In the genomic region with DNA sequence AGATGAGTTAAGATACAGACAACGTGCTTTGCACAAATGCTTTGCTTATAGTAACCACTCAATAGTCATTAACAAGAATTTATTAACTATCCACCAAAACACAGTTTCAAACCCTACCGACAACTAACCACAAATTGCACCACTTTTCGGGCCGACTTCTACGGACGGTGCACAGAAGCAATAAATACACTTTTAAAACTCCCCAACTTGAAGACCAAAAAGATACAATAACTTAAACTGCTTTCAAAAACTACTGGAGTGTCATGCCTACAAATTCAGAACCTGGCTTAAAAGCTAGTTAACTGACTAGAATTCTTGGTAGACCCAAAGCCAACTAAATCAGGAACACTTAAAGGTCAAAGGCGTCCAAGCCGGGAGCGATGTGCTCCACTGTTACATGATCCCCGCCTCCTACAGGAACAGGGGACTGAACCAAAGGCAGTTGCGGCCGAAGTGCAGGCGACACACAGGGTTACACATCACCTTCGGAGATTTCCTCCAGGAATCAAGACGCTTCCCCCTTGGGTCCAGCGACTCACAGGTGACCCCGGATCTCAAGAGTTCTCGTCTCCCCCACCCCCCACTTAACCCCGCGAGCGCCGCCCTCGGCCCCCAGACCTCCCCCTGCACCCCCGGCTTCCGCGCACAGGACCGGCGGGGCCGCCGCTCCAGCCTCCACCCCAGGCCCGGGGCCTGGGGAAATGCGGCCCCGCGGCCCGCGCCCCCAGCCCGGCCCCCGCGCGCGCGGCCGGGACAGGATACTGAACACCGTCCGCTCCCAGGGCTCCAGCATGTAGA, we compare ENCODE assay signal across 8 cellular contexts. TPM values are rescaled to one million over a fixed set of nuclear protein-coding genes. Genes with fewer than 3 reads are reported as not detected.
DNase-seq lines count a peak whose midpoint lies in the region; ATAC-seq and TF ChIP-seq lines count a peak whose summit lies in the region.

No MANE protein-coding gene starts in this region.

- H3K36me3 ChIP-seq in BE2C (peaks cover 5% of the 10 kb centered on the region; the same call in 1 of the 2 replicates), neural progenitor cell (no peaks in the 10 kb centered on the region), vagina (no peaks in the 10 kb centered on the region)

- peaks cover 28% of the 10 kb centered on the region for H3K4me1 Mint-ChIP-seq in activated T-helper 1 cell treated with anti-CD3 and anti-CD28 coated beads, Interleukin-12 subunit alpha, Interleukin-12 subunit beta, Interleukin-2, Interleukin-4 antibody, amounts not matched to agents 30 ng/mL and 10 ng/mL and 1 ng/mL, durations not matched to agents 14 hours and 24 hours and 36 hours (ENCODE audit: low read depth)
- peaks cover 28% of the 10 kb centered on the region for H3K4me1 Mint-ChIP-seq in neural progenitor cell

- peak overlapping the region; percentile 90 for H3K4me3 Mint-ChIP-seq in activated T-helper 1 cell treated with anti-CD3 and anti-CD28 coated beads, Interleukin-12 subunit alpha, Interleukin-12 subunit beta, Interleukin-2, Interleukin-4 antibody, amounts not matched to agents 30 ng/mL and 10 ng/mL and 1 ng/mL, durations not matched to agents 14 hours and 24 hours and 36 hours
- peak overlapping the region; percentile 90 for H3K4me3 Mint-ChIP-seq in neural progenitor cell

- H3K27me3 ChIP-seq in BE2C: no peaks in the 10 kb centered on the region
- no peaks in the 10 kb centered on the region for H3K27me3 ChIP-seq in neural progenitor cell
- H3K27me3 ChIP-seq in vagina: no peaks in the 10 kb centered on the region

- H2AFZ ChIP-seq in neural progenitor cell (replicated peaks): no peak overlapping the region

- TF ChIP-seq CTCF in BE2C (IDR thresholded peaks at IDR 0.05; ENCODE audit: low read depth, low read length) (no peak), foreskin fibroblast (IDR thresholded peaks at IDR 0.05; ENCODE audit: low read depth, low read length) (no peak), neural progenitor cell (IDR thresholded peaks at IDR 0.05) (no peak), vagina (IDR thresholded peaks at IDR 0.05) (no peak)

- H3K9me3 Mint-ChIP-seq in activated T-helper 1 cell treated with anti-CD3 and anti-CD28 coated beads, Interleukin-12 subunit alpha, Interleukin-12 subunit beta, Interleukin-2, Interleukin-4 antibody, amounts not matched to agents 30 ng/mL and 10 ng/mL and 1 ng/mL, durations not matched to agents 14 hours and 24 hours and 36 hours: no peaks in the 10 kb centered on the region
- H3K9me3 Mint-ChIP-seq in neural progenitor cell: no peaks in the 10 kb centered on the region

- H3K27me3 Mint-ChIP-seq in activated T-helper 1 cell treated with anti-CD3 and anti-CD28 coated beads, Interleukin-12 subunit alpha, Interleukin-12 subunit beta, Interleukin-2, Interleukin-4 antibody, amounts not matched to agents 30 ng/mL and 10 ng/mL and 1 ng/mL, durations not matched to agents 14 hours and 24 hours and 36 hours (ENCODE audit: insufficient read depth): no peaks in the 10 kb centered on the region
- H3K27me3 Mint-ChIP-seq in neural progenitor cell (ENCODE audit: insufficient read depth, low read depth): peaks cover 2% of the 10 kb centered on the region

- peak overlapping the region; percentile 53 for H3K9ac ChIP-seq in neural progenitor cell

- H3K27ac Mint-ChIP-seq in activated T-helper 1 cell treated with anti-CD3 and anti-CD28 coated beads, Interleukin-12 subunit alpha, Interleukin-12 subunit beta, Interleukin-2, Interleukin-4 antibody, amounts not matched to agents 30 ng/mL and 10 ng/mL and 1 ng/mL, durations not matched to agents 14 hours and 24 hours and 36 hours: peak overlapping the region; percentile 91
- peak overlapping the region; percentile 26 for H3K27ac Mint-ChIP-seq in neural progenitor cell

- peaks cover 51% of the 10 kb centered on the region for H3K79me2 ChIP-seq in neural progenitor cell (ENCODE audit: low read depth)

- intact Hi-C loops in activated T-helper 1 cell treated with anti-CD3 and anti-CD28 coated beads, Interleukin-12 subunit alpha, Interleukin-12 subunit beta, Interleukin-2, Interleukin-4 antibody, amounts not matched to agents 30 ng/mL and 10 ng/mL and 1 ng/mL, durations not matched to agents 14 hours and 24 hours and 36 hours (cut with micrococcal nuclease): loop anchor here (1.0 to 10.0 kb wide), 10 partner anchors 76 to 1859 kb away; a partner anchor contains a TSS
- intact Hi-C loops in vagina (cut with DNase I): no loop called here

- H3F3A ChIP-seq in neural progenitor cell (ENCODE audit: low read depth): peaks cover 20% of the 10 kb centered on the region

- peak overlapping the region; percentile 88 for H3K4me3 ChIP-seq in BE2C (ENCODE audit: low read depth, low read length)
- peak overlapping the region; percentile 70 to 80 for H3K4me3 ChIP-seq in foreskin fibroblast (ENCODE audit: low read depth in 1 of 2, low read length in 2 of 2)
- peak overlapping the region; percentile 73 for H3K4me3 ChIP-seq in neural progenitor cell
- H3K4me3 ChIP-seq in vagina: peak overlapping the region; percentile 81 to 84

- H3K4me1 ChIP-seq in BE2C (peaks cover 5% of the 10 kb centered on the region; the same call in 1 of the 2 replicates), neural progenitor cell (peaks cover 16% of the 10 kb centered on the region), vagina (peaks cover 28% of the 10 kb centered on the region)

- no peak for TF ChIP-seq POLR2A in vagina (IDR thresholded peaks at IDR 0.05)

- no peaks in the 10 kb centered on the region for H3K9me3 ChIP-seq in BE2C
- no peaks in the 10 kb centered on the region for H3K9me3 ChIP-seq in neural progenitor cell (ENCODE audit: low read depth)
- no peaks in the 10 kb centered on the region for H3K9me3 ChIP-seq in vagina

- peak overlapping the region; percentile 88 for H3K4me2 ChIP-seq in neural progenitor cell

- H3K27ac ChIP-seq in neural progenitor cell (peak overlapping the region; percentile 82), vagina (peak overlapping the region; percentile 94)

- DNase-seq in BE2C (peak; percentile 63), NCI-H524 treated with DMSO at 0.1 percent for 48 hours (lab: John Stamatoyannopoulos, UW) (peak; percentile 56), foreskin fibroblast (peak; percentile 46 to 77), neural progenitor cell (ENCODE audit: low spot score) (peak; percentile 78), vagina (ENCODE audit: extremely low spot score in 2 of 2) (no peak)
- no peak for DNase-seq in activated T-helper 1 cell treated with anti-CD3 and anti-CD28 coated beads, Interleukin-12 subunit alpha, Interleukin-12 subunit beta, Interleukin-2, Interleukin-4 antibody, amounts not matched to agents 30 ng/mL and 10 ng/mL and 1 ng/mL, durations not matched to agents 14 hours and 24 hours and 36 hours (ENCODE audit: low spot score)

- H4K20me1 ChIP-seq in neural progenitor cell (ENCODE audit: low read depth): peaks cover 21% of the 10 kb centered on the region

- H3K36me3 Mint-ChIP-seq in activated T-helper 1 cell treated with anti-CD3 and anti-CD28 coated beads, Interleukin-12 subunit alpha, Interleukin-12 subunit beta, Interleukin-2, Interleukin-4 antibody, amounts not matched to agents 30 ng/mL and 10 ng/mL and 1 ng/mL, durations not matched to agents 14 hours and 24 hours and 36 hours (ENCODE audit: low read depth): peaks cover 3% of the 10 kb centered on the region
- peaks cover 5% of the 10 kb centered on the region for H3K36me3 Mint-ChIP-seq in neural progenitor cell

- peak; percentile 17 for ATAC-seq in GM19035 (IDR thresholded peaks at IDR 0.05; ENCODE audit: unreplicated experiment)
- peak; percentile 23 for ATAC-seq in HG03175 (IDR thresholded peaks at IDR 0.05; ENCODE audit: unreplicated experiment)

RNA-seq across cellular contexts. Expression of a gene that starts 0.5 kb away (rescaled TPM):
- 43.0 TPM for polyA plus RNA-seq in BE2C (2012; ENCODE audit: insufficient read depth, insufficient read length, low read depth)
- 18.9 and 21.2 TPM in 2 replicates for total RNA-seq in activated T-helper 1 cell treated with anti-CD3 and anti-CD28 coated beads, Interleukin-12 subunit alpha, Interleukin-12 subunit beta, Interleukin-2, Interleukin-4 antibody, amounts not matched to agents 30 ng/mL and 10 ng/mL and 1 ng/mL, durations not matched to agents 14 hours and 24 hours and 36 hours
- 22.1 and 43.0 TPM in 2 replicates for total RNA-seq in neural progenitor cell (ENCODE audit: low replicate concordance)
- total RNA-seq in vagina: 29.0 TPM

Comparison
In these comparisons a context has a peak if more than half of its experiments do, and no peak if none do; other contexts are left out.
1. DNase-seq: peak in BE2C (single experiment), NCI-H524 treated with DMSO at 0.1 percent for 48 hours (single experiment), foreskin fibroblast (2 of 2) and neural progenitor cell (single experiment); none in activated T-helper 1 cell treated with anti-CD3 and anti-CD28 coated beads, Interleukin-12 subunit alpha, Interleukin-12 subunit beta, Interleukin-2, Interleukin-4 antibody, amounts not matched to agents 30 ng/mL and 10 ng/mL and 1 ng/mL, durations not matched to agents 14 hours and 24 hours and 36 hours (single experiment) and vagina (0 of 2).
2. Peak in every context shown above with its lines, with median percentiles within 50 percentile points of each other: H3K4me3 ChIP-seq.